In genomic region chr3:72093270-72093669, GRCh38 we compare ENCODE assay signal across 2 cellular contexts.
TF ChIP-seq lines count a peak whose summit lies in the region.

No MANE protein-coding gene starts in this region.

TF ChIP-seq in K562, 482 proteins besides CTCF, POLR2A, EP300 and RAD21:
- TF ChIP-seq ZBTB49 (CRISPR knock-in tag; IDR thresholded peaks at IDR 0.05; ENCODE audit: borderline replicate concordance) (no peak), CREM (IDR thresholded peaks at IDR 0.05; ENCODE audit: low read depth) (no peak)

TF ChIP-seq in WTC11, 78 proteins besides CTCF, POLR2A, EP300 and RAD21 (continued from another document):
- TF ChIP-seq TCF7 (CRISPR knock-in tag; IDR thresholded peaks at IDR 0.05; ENCODE audit: low read depth): no peak
